5 cellular contexts compared by ENCODE assay signal in genomic region chr4:57993934-57994333, GRCh38.
"Had no signal": no experiment of that assay in that cellular context is flagged by ENCODE, and none has a peak within 500 bp of the region (broad histone marks: within the 10 kb centered on the region; RNA-seq: fewer than 3 reads in every experiment).

No MANE protein-coding gene starts in this region.

- H3K4me3 ChIP-seq: GM23248, K562 had no signal

- DNase-seq: GM23248, H9, HCEC 1CT, IMR-90 had no signal

- H3K27ac Mint-ChIP-seq: H9 had no signal

- H3K4me1 Mint-ChIP-seq: H9 had no signal

- H2AFZ ChIP-seq: GM23248 had no signal

- H3K27ac ChIP-seq: GM23248 had no signal

- H3K9ac ChIP-seq: GM23248 had no signal

- H3K4me3 Mint-ChIP-seq: H9 had no signal

- ATAC-seq: K562 had no signal
